8 cellular contexts compared by ENCODE assay signal in genomic region chr9:127734247-127734746, GRCh38. TPM values are rescaled to one million over a fixed set of nuclear protein-coding genes. Genes with fewer than 3 reads are reported as not detected.
DNase-seq lines count a peak whose midpoint lies in the region; ATAC-seq and TF ChIP-seq lines count a peak whose summit lies in the region.

No MANE protein-coding gene starts in this region.

- H3K4me3 ChIP-seq in DOHH2 (ENCODE audit: low read length) (peak overlapping the region; percentile 85), Peyer's patch (peak overlapping the region; percentile 51 to 84 (median 69)), epithelial cell of proximal tubule (ENCODE audit: low read depth, low read length) (peak overlapping the region; percentile 70), parathyroid adenoma (ENCODE audit: low read depth, low read length) (peak overlapping the region; percentile 74)

- no peaks in the 10 kb centered on the region for H4K20me1 ChIP-seq in DOHH2 (ENCODE audit: control insufficient read depth, insufficient read depth, low read depth, low read length)

- H3F3A ChIP-seq in DOHH2 (ENCODE audit: control insufficient read depth, insufficient read depth) = no peaks in the 10 kb centered on the region; the same call in 1 of the 2 replicates

- ATAC-seq in HG03354 (IDR thresholded peaks at IDR 0.05; ENCODE audit: poor library complexity, severe bottlenecking, unreplicated experiment) = no peak

- H3K36me3 ChIP-seq in DOHH2 (ENCODE audit: control insufficient read depth, low read length) (no peaks in the 10 kb centered on the region), Peyer's patch (peaks cover 0 to 20% (median 0%) of the 10 kb centered on the region in 3 donors), parathyroid adenoma (ENCODE audit: control insufficient read depth, insufficient read depth, low read length) (no peaks in the 10 kb centered on the region)

- peak overlapping the region; percentile 46 for H3K9ac ChIP-seq in parathyroid adenoma

- H3K27me3 ChIP-seq in DOHH2 (ENCODE audit: control insufficient read depth, low read length) = no peaks in the 10 kb centered on the region
- no peaks in the 10 kb centered on the region for H3K27me3 ChIP-seq in Peyer's patch
- H3K27me3 ChIP-seq in parathyroid adenoma (ENCODE audit: control insufficient read depth, insufficient read depth, low read length) = no peaks in the 10 kb centered on the region

- no peaks in the 10 kb centered on the region for H3K9me2 ChIP-seq in DOHH2 (replicated peaks; ENCODE audit: control insufficient read depth, low read length)

- H2AFZ ChIP-seq in parathyroid adenoma = peak overlapping the region; percentile 95

- H3K79me2 ChIP-seq in DOHH2 (ENCODE audit: control insufficient read depth, low read length) = no peaks in the 10 kb centered on the region
- no peaks in the 10 kb centered on the region for H3K79me2 ChIP-seq in parathyroid adenoma

- TF ChIP-seq CTCF in DOHH2 (IDR thresholded peaks at IDR 0.05; ENCODE audit: low read depth, low read length, poor library complexity, severe bottlenecking) (no peak), Peyer's patch (IDR thresholded peaks at IDR 0.05) (no peak), epithelial cell of proximal tubule (conservative IDR thresholded peaks at IDR 0.05; ENCODE audit: low read depth, low read length) (no peak), parathyroid adenoma (IDR thresholded peaks at IDR 0.05) (no peak)

- H3K4me2 ChIP-seq in DOHH2 (ENCODE audit: low read length) (peak overlapping the region; percentile 80), parathyroid adenoma (ENCODE audit: low read length) (peak overlapping the region; percentile 92)

- H3K9me3 ChIP-seq in DOHH2 (ENCODE audit: control insufficient read depth, insufficient read depth, low read length) = no peaks in the 10 kb centered on the region
- no peaks in the 10 kb centered on the region for H3K9me3 ChIP-seq in Peyer's patch
- H3K9me3 ChIP-seq in parathyroid adenoma (ENCODE audit: control insufficient read depth, low read length) = no peaks in the 10 kb centered on the region

- no peak for TF ChIP-seq POLR2A in Peyer's patch (IDR thresholded peaks at IDR 0.05)

- H3K27ac ChIP-seq in DOHH2 (ENCODE audit: low read depth, low read length) (no peak overlapping the region), Peyer's patch (peak overlapping the region; percentile 85 to 97 (median 92)), parathyroid adenoma (peak overlapping the region; percentile 85)

- H3K4me1 ChIP-seq in DOHH2 (ENCODE audit: control insufficient read depth, low read length) = peaks cover 17% of the 10 kb centered on the region
- peaks cover 0 to 7% (median 3%) of the 10 kb centered on the region in 4 donors for H3K4me1 ChIP-seq in Peyer's patch
- H3K4me1 ChIP-seq in parathyroid adenoma = no peaks in the 10 kb centered on the region

- DNase-seq in Peyer's patch (no peak), epithelial cell of proximal tubule (ENCODE audit: low read depth) (no peak), DMS 273 (lab: John Stamatoyannopoulos, UW; ENCODE audit: unreplicated experiment) (no peak)
- DNase-seq in stimulated activated CD4-positive, alpha-beta T cell treated with anti-CD3 and anti-CD28 coated beads, Interleukin-12 subunit alpha, Interleukin-12 subunit beta, amount 100 ng/mL, for 4 hours = no peak
- no peak for DNase-seq in stimulated activated CD4-positive, alpha-beta T cell treated with anti-CD3 and anti-CD28 coated beads, Interleukin-4, amount 100 ng/mL, for 24 hours

RNA-seq across cellular contexts. Expression of gene TOR2A, which starts 0.8 kb away (rescaled TPM):
- total RNA-seq in Peyer's patch = 10 to 100 TPM; 26.4 to 70.9 (median 35.4) TPM
- 13.0 and 15.0 TPM in 2 replicates for total RNA-seq in epithelial cell of proximal tubule

RNA-seq across cellular contexts. Expression of gene TTC16, which starts 18.4 kb away (rescaled TPM):
- not detected for total RNA-seq in Peyer's patch
- not detected in 2 replicates for total RNA-seq in epithelial cell of proximal tubule

RNA-seq across cellular contexts. Expression of gene PTRH1, which starts 18.8 kb away (rescaled TPM):
- total RNA-seq in Peyer's patch (10 to 100 TPM in 1 of 4 donors, 1 to 10 TPM in 2, not detected in 1; 5.2 to 14.9 (median 7.9) TPM), epithelial cell of proximal tubule (46.7 and 47.4 TPM in 2 replicates)

RNA-seq across cellular contexts. Expression of gene CFAP157, which starts 27.5 kb away (rescaled TPM):
- total RNA-seq in Peyer's patch (under 1 TPM in 1 of 4 donors, not detected in 3; 0.27 TPM), epithelial cell of proximal tubule (not detected in 2 replicates)

RNA-seq across cellular contexts. Expression of gene SH2D3C, which starts 44.2 kb away (rescaled TPM):
- total RNA-seq in Peyer's patch (10 to 100 TPM in 1 of 4 donors, 1 to 10 TPM in 3; 1.4 to 22.3 (median 4.1) TPM), epithelial cell of proximal tubule (not detected in 2 replicates)
